In the genomic region with DNA sequence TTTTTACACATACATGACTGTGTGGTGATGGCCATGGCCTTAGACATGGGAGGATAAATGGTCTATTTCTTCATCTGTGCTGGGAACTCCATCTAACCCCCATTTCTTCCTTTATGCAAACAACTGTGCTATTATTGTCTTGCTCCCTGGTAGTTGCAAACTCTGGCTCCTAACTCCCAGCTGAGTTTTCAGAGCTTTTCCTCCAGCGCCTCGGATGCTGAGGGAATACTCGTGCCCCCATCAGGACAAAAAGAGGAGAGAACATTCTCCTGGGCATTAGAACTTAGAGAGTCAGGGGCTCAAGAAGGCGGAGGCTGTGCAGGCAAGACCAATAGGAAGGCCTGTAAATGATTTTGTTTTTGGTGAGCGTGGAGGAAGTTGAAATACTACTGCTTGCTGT, we compare ENCODE assay signal across 1 cellular context.
TF ChIP-seq lines count a peak whose summit lies in the region.

No MANE protein-coding gene starts in this region.

TF ChIP-seq in HepG2, 621 proteins besides CTCF, POLR2A, EP300 and RAD21:
- TF ChIP-seq, protein P1, sequence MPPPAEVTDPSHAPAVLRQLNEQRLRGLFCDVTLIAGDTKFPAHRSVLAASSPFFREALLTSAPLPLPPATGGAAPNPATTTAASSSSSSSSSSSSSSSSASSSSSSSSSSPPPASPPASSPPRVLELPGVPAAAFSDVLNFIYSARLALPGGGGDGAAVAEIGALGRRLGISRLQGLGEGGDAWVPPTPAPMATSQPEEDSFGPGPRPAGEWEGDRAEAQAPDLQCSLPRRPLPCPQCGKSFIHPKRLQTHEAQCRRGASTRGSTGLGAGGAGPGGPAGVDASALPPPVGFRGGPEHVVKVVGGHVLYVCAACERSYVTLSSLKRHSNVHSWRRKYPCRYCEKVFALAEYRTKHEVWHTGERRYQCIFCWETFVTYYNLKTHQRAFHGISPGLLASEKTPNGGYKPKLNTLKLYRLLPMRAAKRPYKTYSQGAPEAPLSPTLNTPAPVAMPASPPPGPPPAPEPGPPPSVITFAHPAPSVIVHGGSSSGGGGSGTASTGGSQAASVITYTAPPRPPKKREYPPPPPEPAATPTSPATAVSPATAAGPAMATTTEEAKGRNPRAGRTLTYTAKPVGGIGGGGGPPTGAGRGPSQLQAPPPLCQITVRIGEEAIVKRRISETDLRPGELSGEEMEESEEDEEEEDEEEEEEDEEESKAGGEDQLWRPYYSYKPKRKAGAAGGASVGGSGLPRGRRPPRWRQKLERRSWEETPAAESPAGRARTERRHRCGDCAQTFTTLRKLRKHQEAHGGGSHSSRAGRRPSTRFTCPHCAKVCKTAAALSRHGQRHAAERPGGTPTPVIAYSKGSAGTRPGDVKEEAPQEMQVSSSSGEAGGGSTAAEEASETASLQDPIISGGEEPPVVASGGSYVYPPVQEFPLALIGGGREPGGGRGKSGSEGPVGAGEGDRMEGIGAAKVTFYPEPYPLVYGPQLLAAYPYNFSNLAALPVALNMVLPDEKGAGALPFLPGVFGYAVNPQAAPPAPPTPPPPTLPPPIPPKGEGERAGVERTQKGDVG (CRISPR knock-in tag; IDR thresholded peaks at IDR 0.05; ENCODE audit: borderline replicate concordance) = no peak
- TF ChIP-seq SPEN (CRISPR knock-in tag; IDR thresholded peaks at IDR 0.05; ENCODE audit: low read depth) (no peak), ZNF550 (CRISPR knock-in tag; IDR thresholded peaks at IDR 0.05; ENCODE audit: borderline replicate concordance) (no peak), SATB2 (CRISPR knock-in tag; IDR thresholded peaks at IDR 0.05) (no peak)
TF ChIP-seq in HepG2: peak in this region for 0.
